In the genomic region with DNA sequence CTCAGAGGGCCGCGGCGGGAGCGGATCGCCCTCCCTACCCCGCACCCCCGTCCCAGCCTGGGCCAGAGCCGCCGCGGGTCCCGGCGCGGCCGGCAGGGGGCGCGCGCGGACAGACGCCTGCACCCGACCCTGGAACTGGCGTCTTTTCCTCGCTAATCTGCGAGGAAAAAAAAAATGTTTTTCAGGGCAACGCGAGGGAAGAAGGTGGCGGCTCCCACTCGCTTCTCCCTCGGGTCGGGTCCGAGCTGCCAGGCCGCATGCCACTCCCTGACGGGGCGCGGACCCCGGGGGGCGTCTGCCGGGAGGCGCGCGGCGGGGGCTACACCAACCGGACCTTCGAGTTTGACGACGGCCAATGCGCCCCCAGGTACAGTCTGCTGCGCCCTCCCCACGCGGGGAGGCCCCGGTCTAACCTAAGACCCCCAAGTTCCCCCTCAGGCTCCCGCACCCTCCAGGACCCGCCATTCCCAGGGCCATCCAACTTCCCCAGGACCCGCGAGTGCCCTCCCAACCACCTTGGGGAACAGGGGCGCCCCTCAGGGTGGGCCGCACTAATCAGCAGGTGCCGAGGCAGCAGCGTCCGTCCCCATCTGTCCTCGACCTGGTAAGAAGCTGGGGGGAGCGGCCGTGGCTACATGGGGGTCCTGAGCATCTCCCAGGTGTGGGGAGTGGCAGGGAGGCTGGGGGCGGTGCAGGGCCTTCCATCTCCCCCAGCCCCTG, we compare ENCODE assay signal across 8 cellular contexts. TPM values are rescaled to one million over a fixed set of nuclear protein-coding genes. Genes with fewer than 3 reads are reported as not detected.
DNase-seq lines count a peak whose midpoint lies in the region; ATAC-seq and TF ChIP-seq lines count a peak whose summit lies in the region.

Gene KCNT1, plus strand, starts transcription at position 184 of the 720 bp plus-strand sequence. Its CDS starts 74 bp downstream, at position 258.

- DNase-seq in EL, result peak; percentile 49
- peak; percentile 9 to 32 for DNase-seq in Kasumi-1 (lab: John Stamatoyannopoulos, UW)
- DNase-seq in central memory CD4-positive, alpha-beta T cell, result peak; percentile 17
- DNase-seq in left lung, result peak in 1 of 2 donors; percentile 89
- DNase-seq in stimulated activated CD8-positive, alpha-beta memory T cell treated with anti-CD3 and anti-CD28 coated beads, Interleukin-12 subunit alpha, Interleukin-12 subunit beta, amount 100 ng/mL, for 1 hour (ENCODE audit: low read depth), result peak; percentile 21

- peak; percentile 85 for ATAC-seq in left lung
- ATAC-seq in GM21367 (IDR thresholded peaks at IDR 0.05; ENCODE audit: unreplicated experiment), result no peak
- no peak for ATAC-seq in HG03108 (IDR thresholded peaks at IDR 0.05; ENCODE audit: unreplicated experiment)

- intact Hi-C loops in left lung (cut with DNase I), result no loop called here

- peaks cover 0 to 11% of the 10 kb centered on the region in 2 donors for H3K4me1 ChIP-seq in left lung

- no peaks in the 10 kb centered on the region for H3K36me3 ChIP-seq in left lung

- H3K4me3 ChIP-seq in WI38 (ENCODE audit: low read depth, low read length) (no peak within 1 kb of the TSS), left lung (no peak within 1 kb of the TSS)

- H3K9me3 ChIP-seq in left lung, result no peaks in the 10 kb centered on the region

- TF ChIP-seq CTCF in WI38 (IDR thresholded peaks at IDR 0.05; ENCODE audit: low read depth, low read length), result peak; percentile 89
- peak; percentile 92 to 96 for TF ChIP-seq CTCF in left lung (IDR thresholded peaks at IDR 0.05)

- H3K27ac ChIP-seq in left lung, result no peak within 1 kb of the TSS

- H3K27me3 ChIP-seq in left lung, result peaks cover 3 to 85% of the 10 kb centered on the region in 2 donors

RNA-seq across cellular contexts. Expression of gene KCNT1, which starts in this region (rescaled TPM):
- total RNA-seq in left lung, result under 1 TPM; 0.26 to 0.55 TPM

Comparison
In these comparisons a context has a peak if more than half of its experiments do, and no peak if none do; other contexts are left out.
1. Peak in ATAC-seq in left lung; RNA of the gene not detected or under 1 TPM.